21 cellular contexts compared by ENCODE assay signal in genomic region chr12:93609281-93610192, GRCh38.
"Had no signal": no experiment of that assay in that cellular context is flagged by ENCODE, and none has a peak within 500 bp of the region (broad histone marks: within the 10 kb centered on the region; RNA-seq: fewer than 3 reads in every experiment).

No MANE protein-coding gene starts in this region.

- H3K27ac Mint-ChIP-seq: activated CD4-positive, alpha-beta T cell treated with anti-CD3 and anti-CD28 coated beads, Interleukin-2, amount 10 ng/mL, durations not matched to agents 24 days and 14 days; activated CD8-positive, alpha-beta T cell treated with anti-CD3 and anti-CD28 coated beads, Interleukin-2, amount 10 ng/mL, durations not matched to agents 7 days and 5 days; activated naive CD4-positive, alpha-beta T cell treated with anti-CD3 and anti-CD28 coated beads, Interleukin-2, amount 50 U/mL, for 24 hours; stimulated activated memory B cell treated with anti-CD40 and anti-IgM and Interleukin-4, amounts not matched to agents 10 μg/mL and 1 μg/mL and 100 μg/mL, for 72 hours had no signal

- ATAC-seq: activated CD8-positive, alpha-beta T cell treated with anti-CD3 and anti-CD28 coated beads, Interleukin-2, amount 10 ng/mL, durations not matched to agents 7 days and 5 days; body of pancreas; gastroesophageal sphincter; heart right ventricle; left colon; lower lobe of right lung; stimulated activated memory B cell treated with anti-CD40 and anti-IgM and Interleukin-4, amounts not matched to agents 10 μg/mL and 1 μg/mL and 100 μg/mL, for 72 hours had no signal

- H3K4me3 ChIP-seq: body of pancreas, coronary artery, esophagus squamous epithelium, gastroesophageal sphincter, heart right ventricle, lower lobe of right lung, ovary, tibial artery, vagina had no signal

- H3K27ac ChIP-seq: body of pancreas, coronary artery, esophagus squamous epithelium, gastroesophageal sphincter, heart right ventricle, lower lobe of right lung, ovary, tibial artery, vagina had no signal

- H3K4me1 Mint-ChIP-seq: activated CD4-positive, alpha-beta T cell treated with anti-CD3 and anti-CD28 coated beads, Interleukin-2, amount 10 ng/mL, durations not matched to agents 24 days and 14 days; activated naive CD4-positive, alpha-beta T cell treated with anti-CD3 and anti-CD28 coated beads, Interleukin-2, amount 50 U/mL, for 24 hours; stimulated activated memory B cell treated with anti-CD40 and anti-IgM and Interleukin-4, amounts not matched to agents 10 μg/mL and 1 μg/mL and 100 μg/mL, for 72 hours had no signal

- H3K9me3 ChIP-seq: body of pancreas, esophagus squamous epithelium, gastroesophageal sphincter, heart right ventricle, lower lobe of right lung, ovary, tibial artery, vagina had no signal

- H3K36me3 ChIP-seq: esophagus squamous epithelium, gastroesophageal sphincter, heart right ventricle, lower lobe of right lung, ovary, tibial artery, vagina had no signal

- H3K27me3 ChIP-seq: body of pancreas, esophagus squamous epithelium, gastroesophageal sphincter, heart right ventricle, ovary, tibial artery, vagina had no signal

- H3K4me3 Mint-ChIP-seq: activated CD4-positive, alpha-beta T cell treated with anti-CD3 and anti-CD28 coated beads, Interleukin-2, amount 10 ng/mL, durations not matched to agents 24 days and 14 days; activated CD8-positive, alpha-beta T cell treated with anti-CD3 and anti-CD28 coated beads, Interleukin-2, amount 10 ng/mL, durations not matched to agents 7 days and 5 days; activated naive CD4-positive, alpha-beta T cell treated with anti-CD3 and anti-CD28 coated beads, Interleukin-2, amount 50 U/mL, for 24 hours; stimulated activated memory B cell treated with anti-CD40 and anti-IgM and Interleukin-4, amounts not matched to agents 10 μg/mL and 1 μg/mL and 100 μg/mL, for 72 hours had no signal

- H3K4me1 ChIP-seq: body of pancreas, esophagus squamous epithelium, gastroesophageal sphincter, lower lobe of right lung, tibial artery, vagina had no signal

- H3K36me3 Mint-ChIP-seq: activated naive CD4-positive, alpha-beta T cell treated with anti-CD3 and anti-CD28 coated beads, Interleukin-2, amount 50 U/mL, for 24 hours; stimulated activated memory B cell treated with anti-CD40 and anti-IgM and Interleukin-4, amounts not matched to agents 10 μg/mL and 1 μg/mL and 100 μg/mL, for 72 hours had no signal

- DNase-seq: activated CD4-positive, alpha-beta T cell treated with anti-CD3 and anti-CD28 coated beads, Interleukin-2, amount 10 ng/mL, durations not matched to agents 24 days and 14 days; activated CD4-positive, CD25-positive, alpha-beta regulatory T cell; activated CD8-positive, alpha-beta memory T cell treated with anti-CD3 and anti-CD28 coated beads, Interleukin-2, amount 50 U/mL, for 4 hours; activated effector memory CD4-positive, alpha-beta T cell treated with anti-CD3 and anti-CD28 coated beads, Interleukin-2, amount 50 U/mL, for 16 hours; activated T-cell treated with anti-CD3 and anti-CD28 coated beads, Interleukin-2, amount 50 U/mL, for 48 hours; body of pancreas; caudate nucleus; esophagus squamous epithelium; heart right ventricle; left colon; lower lobe of right lung; midbrain; ovary; T-helper 2 cell; tibial artery had no signal

- H3K9me3 Mint-ChIP-seq: activated CD4-positive, alpha-beta T cell treated with anti-CD3 and anti-CD28 coated beads, Interleukin-2, amount 10 ng/mL, durations not matched to agents 24 days and 14 days; activated naive CD4-positive, alpha-beta T cell treated with anti-CD3 and anti-CD28 coated beads, Interleukin-2, amount 50 U/mL, for 24 hours; stimulated activated memory B cell treated with anti-CD40 and anti-IgM and Interleukin-4, amounts not matched to agents 10 μg/mL and 1 μg/mL and 100 μg/mL, for 72 hours had no signal
